Comparison of ENCODE assay signal across 5 cellular contexts in genomic region chr18:49332679-49333078, GRCh38.
"Had no signal": no experiment of that assay in that cellular context is flagged by ENCODE, and none has a peak within 500 bp of the region (broad histone marks: within the 10 kb centered on the region; RNA-seq: fewer than 3 reads in every experiment).

No MANE protein-coding gene starts in this region.

- H3K27ac ChIP-seq: HL-60 had no signal

- H3K4me3 ChIP-seq: K562 had no signal

- ATAC-seq: HepG2, K562 had no signal

- DNase-seq: IMR-90, KBM-7 had no signal
